In the genomic region with DNA sequence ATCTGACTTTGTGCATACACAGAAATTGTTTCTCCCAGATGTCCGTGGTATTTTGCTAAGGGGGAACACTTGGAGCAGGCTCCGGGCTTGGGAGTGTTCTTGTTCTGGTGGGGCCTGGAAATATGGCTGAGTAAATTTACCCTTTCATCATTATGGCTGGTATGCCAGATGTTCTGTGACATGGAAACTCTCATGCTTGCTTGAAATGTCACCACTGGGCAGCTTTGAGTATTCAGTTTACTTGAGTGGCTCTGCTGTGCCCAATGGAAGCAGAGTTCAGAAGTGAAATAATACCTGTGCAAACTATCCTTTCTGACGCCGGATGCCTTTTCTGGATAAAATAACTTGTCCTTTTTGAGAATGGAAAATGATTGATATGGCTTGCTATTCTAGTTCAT, we compare ENCODE assay signal across 15 cellular contexts.
DNase-seq lines count a peak whose midpoint lies in the region; ATAC-seq and TF ChIP-seq lines count a peak whose summit lies in the region.
"Had no signal": no experiment of that assay in that cellular context is flagged by ENCODE, and none has a peak within 500 bp of the region (broad histone marks: within the 10 kb centered on the region; RNA-seq: fewer than 3 reads in every experiment).

No MANE protein-coding gene starts in this region.

- intact Hi-C loops in PC-9 (cut with micrococcal nuclease; ENCODE audit: unreplicated experiment): loop anchor here (5.0 kb wide), 1 partner anchor 367 kb away; the partner anchor contains the start of gene TLN2
- intact Hi-C loops in tibial artery (cut with DNase I; ENCODE audit: low total_unique reads): no loop called here

- no peaks in the 10 kb centered on the region for H3K79me2 ChIP-seq in PC-9 (ENCODE audit: low read depth)

- CTCF ChIA-PET in PC-9 (lab: Charles Lee): interaction anchor here (0.7 kb wide), 1 partner anchor 289 kb away, joined by 3 read pairs; no protein-coding TSS in a partner anchor

- TF ChIP-seq CTCF in PC-9 (conservative IDR thresholded peaks at IDR 0.05) (no peak), endodermal cell (conservative IDR thresholded peaks at IDR 0.05) (no peak), tibial artery (IDR thresholded peaks at IDR 0.05) (no peak)

- peak overlapping the region; percentile 66 for H3K27ac ChIP-seq in PC-9
- peak overlapping the region; percentile 76 for H3K27ac ChIP-seq in endodermal cell (ENCODE audit: low read depth, low read length)
- peak overlapping the region; percentile 29 for H3K27ac ChIP-seq in muscle layer of duodenum (ENCODE audit: low read length)
- H3K27ac ChIP-seq in tibial artery: peak overlapping the region; percentile 62 to 69
- H3K27ac ChIP-seq: BLaER1 had no signal

- no peak overlapping the region for H3K9ac ChIP-seq in endodermal cell (ENCODE audit: extremely low read depth, low read length, poor library complexity, severe bottlenecking)
- H3K9ac ChIP-seq: BLaER1 had no signal

- H3K9me3 ChIP-seq in PC-9 (ENCODE audit: insufficient read depth, low read depth) (no peaks in the 10 kb centered on the region), endodermal cell (ENCODE audit: control insufficient read depth, low read length) (no peaks in the 10 kb centered on the region), muscle layer of duodenum (ENCODE audit: control insufficient read depth in 1 of 2, low read length in 2 of 2) (no peaks in the 10 kb centered on the region), tibial artery (no peaks in the 10 kb centered on the region)
- H3K9me3 ChIP-seq: BLaER1, spleen had no signal

- POLR2A ChIA-PET in PC-9 (lab: Charles Lee; ENCODE audit: unreplicated experiment): interaction anchor here (0.6 kb wide), 1 partner anchor 367 kb away, joined by 4 read pairs; no protein-coding TSS in a partner anchor

- H3K36me3 Mint-ChIP-seq in endodermal cell (ENCODE audit: low read depth): peaks cover 48% of the 10 kb centered on the region

- no peaks in the 10 kb centered on the region for H4K20me1 ChIP-seq in PC-9 (ENCODE audit: insufficient read depth)
- H4K20me1 ChIP-seq: BLaER1 had no signal

- H3K27ac Mint-ChIP-seq in endodermal cell: peak overlapping the region; percentile 19

- H3F3A ChIP-seq in PC-9 (ENCODE audit: insufficient read depth, low read depth): peaks cover 32% of the 10 kb centered on the region; the same call in 1 of the 2 replicates

- H3K4me3 Mint-ChIP-seq in endodermal cell: no peak overlapping the region

- DNase-seq in PC-9 (no peak), endodermal cell (no peak), tibial artery (no peak), EL (no peak), GDM1 (lab: John Stamatoyannopoulos, UW) (no peak), AG08395 (ENCODE audit: low spot score) (no peak)
- DNase-seq: activated naive CD4-positive, alpha-beta T cell treated with anti-CD3 and anti-CD28 coated beads, Interleukin-2, amount 50 U/mL, for 16 hours; DMS79 treated with DMSO at 0.1 percent for 48 hours; erythroblast; NCI-H2171; spleen had no signal

- H2AFZ ChIP-seq in PC-9: no peak overlapping the region

- no peaks in the 10 kb centered on the region for H3K9me3 Mint-ChIP-seq in endodermal cell

- H3K4me2 ChIP-seq in PC-9: peak overlapping the region; percentile 63; the same call in 1 of the 2 replicates
- H3K4me2 ChIP-seq: BLaER1 had no signal

- WGBS in endodermal cell (ENCODE audit: insufficient coverage in 1 of 2, insufficient read length in 1 of 2), 2 experiments: 90 to 94% methylated on average over 3 to 4 of the region's 4 CpGs

- no peaks in the 10 kb centered on the region for H3K9me2 ChIP-seq in PC-9 (ENCODE audit: insufficient read depth)

- H3K4me3 ChIP-seq in PC-9: no peak overlapping the region
- no peak overlapping the region for H3K4me3 ChIP-seq in endodermal cell (ENCODE audit: low read length)
- H3K4me3 ChIP-seq in muscle layer of duodenum (ENCODE audit: low read depth in 1 of 2, low read length in 2 of 2): no peak overlapping the region
- H3K4me3 ChIP-seq in tibial artery: no peak overlapping the region
- H3K4me3 ChIP-seq: BLaER1, lung, spleen had no signal

- no peak for ATAC-seq in HG03175 (IDR thresholded peaks at IDR 0.05; ENCODE audit: unreplicated experiment)

- no peaks in the 10 kb centered on the region for H3K27me3 Mint-ChIP-seq in endodermal cell (ENCODE audit: insufficient read depth)

- BruUV-seq in PC-9 (replicated peaks; lab: Mats Ljungman, UMichigan): no TSS peak

- peaks cover 35% of the 10 kb centered on the region for H3K4me1 ChIP-seq in PC-9 (replicated peaks; ENCODE audit: insufficient read depth)
- H3K4me1 ChIP-seq in endodermal cell (ENCODE audit: control insufficient read depth, insufficient read depth, low read length): peaks cover 21% of the 10 kb centered on the region
- H3K4me1 ChIP-seq in muscle layer of duodenum (ENCODE audit: control insufficient read depth in 1 of 2, insufficient read depth in 2 of 2, low read length in 2 of 2): peaks cover 6 to 20% of the 10 kb centered on the region in 2 donors
- H3K4me1 ChIP-seq in tibial artery: peaks cover 8 to 23% (median 19%) of the 10 kb centered on the region in 4 donors
- H3K4me1 ChIP-seq: BLaER1 had no signal

- H3K4me1 Mint-ChIP-seq in endodermal cell: peaks cover 50% of the 10 kb centered on the region

- H3K36me3 ChIP-seq in PC-9 (ENCODE audit: low read depth) (no peaks in the 10 kb centered on the region), endodermal cell (ENCODE audit: control insufficient read depth, insufficient read depth, low read length) (peaks cover 54% of the 10 kb centered on the region), muscle layer of duodenum (ENCODE audit: control insufficient read depth in 1 of 2, insufficient read depth in 2 of 2, low read length in 2 of 2) (peaks cover 8 to 13% of the 10 kb centered on the region in 2 donors), tibial artery (peaks cover 17 to 33% (median 33%) of the 10 kb centered on the region in 3 donors)
- H3K36me3 ChIP-seq: BLaER1 had no signal

- H3K27me3 ChIP-seq in PC-9 (ENCODE audit: insufficient read depth, low read depth) (no peaks in the 10 kb centered on the region), endodermal cell (ENCODE audit: control insufficient read depth, insufficient read depth, low read length, poor library complexity, severe bottlenecking) (no peaks in the 10 kb centered on the region), muscle layer of duodenum (ENCODE audit: low read depth, low read length) (no peaks in the 10 kb centered on the region), tibial artery (no peaks in the 10 kb centered on the region)
- H3K27me3 ChIP-seq: BLaER1, spleen had no signal
